ENCODE assay signal across 7 cellular contexts in genomic region chr2:194095359-194095758, GRCh38.
"Had no signal": no experiment of that assay in that cellular context is flagged by ENCODE, and none has a peak within 500 bp of the region (broad histone marks: within the 10 kb centered on the region; RNA-seq: fewer than 3 reads in every experiment).

No MANE protein-coding gene starts in this region.

- ATAC-seq: GM23338 had no signal

- FAIRE-seq: H1, H54 had no signal

- DNase-seq: H9, HCEC 1CT, KBM-7 had no signal

- H3K4me2 ChIP-seq: GM23338 had no signal

- H3K27ac ChIP-seq: HL-60 had no signal

- H3K4me3 ChIP-seq: GM23338 had no signal

- H2AFZ ChIP-seq: GM23338 had no signal
